19 cellular contexts compared by ENCODE assay signal in genomic region chr7:10720042-10720441, GRCh38.
"Had no signal": no experiment of that assay in that cellular context is flagged by ENCODE, and none has a peak within 500 bp of the region (broad histone marks: within the 10 kb centered on the region; RNA-seq: fewer than 3 reads in every experiment).

No MANE protein-coding gene starts in this region.

- H3K4me3 ChIP-seq: esophagus muscularis mucosa, gastroesophageal sphincter, heart left ventricle, ovary, psoas muscle, thyroid gland had no signal

- H3K36me3 ChIP-seq: esophagus muscularis mucosa, gastroesophageal sphincter, heart left ventricle, ovary, thyroid gland had no signal

- H3K4me1 ChIP-seq: esophagus muscularis mucosa, gastroesophageal sphincter, heart left ventricle, psoas muscle, thyroid gland had no signal

- H3K27ac ChIP-seq: esophagus muscularis mucosa, gastroesophageal sphincter, heart left ventricle, ovary, psoas muscle, thyroid gland had no signal

- ATAC-seq: activated naive CD4-positive, alpha-beta T cell treated with anti-CD3 and anti-CD28 coated beads, Interleukin-2, amount 50 U/mL, for 72 hours; gastroesophageal sphincter; heart left ventricle; left ventricle myocardium superior; psoas muscle; right cardiac atrium had no signal

- H3K27me3 ChIP-seq: esophagus muscularis mucosa, gastroesophageal sphincter, heart left ventricle, ovary, thyroid gland had no signal

- DNase-seq: activated B cell treated with CpG ODN at 0.5 μM for 24 hours; activated CD4-positive, alpha-beta memory T cell treated with anti-CD3 and anti-CD28 coated beads for 36 hours; activated CD4-positive, alpha-beta T cell treated with anti-CD3 and anti-CD28 coated beads for 4 hours; activated gamma-delta T cell treated with Interleukin-2 at 50 U/mL for 16 hours; activated T-cell treated with anti-CD3 and anti-CD28 coated beads for 4 hours; effector CD4-positive, alpha-beta T cell; heart left ventricle; kidney glomerular epithelial cell; left ventricle myocardium superior; naive B cell; ovary; psoas muscle; right cardiac atrium; stimulated activated CD4-positive, alpha-beta T cell treated with anti-CD3 and anti-CD28 coated beads, Interleukin-2, amount 100 ng/mL, for 24 hours; stimulated activated naive CD4-positive, alpha-beta T cell treated with Interleukin-2 at 50 U/mL for 16 hours; thyroid gland had no signal

- H3K9me3 ChIP-seq: esophagus muscularis mucosa, gastroesophageal sphincter, heart left ventricle, ovary, psoas muscle, thyroid gland had no signal
